ENCODE assay signal across 1 cellular context in the genomic region with DNA sequence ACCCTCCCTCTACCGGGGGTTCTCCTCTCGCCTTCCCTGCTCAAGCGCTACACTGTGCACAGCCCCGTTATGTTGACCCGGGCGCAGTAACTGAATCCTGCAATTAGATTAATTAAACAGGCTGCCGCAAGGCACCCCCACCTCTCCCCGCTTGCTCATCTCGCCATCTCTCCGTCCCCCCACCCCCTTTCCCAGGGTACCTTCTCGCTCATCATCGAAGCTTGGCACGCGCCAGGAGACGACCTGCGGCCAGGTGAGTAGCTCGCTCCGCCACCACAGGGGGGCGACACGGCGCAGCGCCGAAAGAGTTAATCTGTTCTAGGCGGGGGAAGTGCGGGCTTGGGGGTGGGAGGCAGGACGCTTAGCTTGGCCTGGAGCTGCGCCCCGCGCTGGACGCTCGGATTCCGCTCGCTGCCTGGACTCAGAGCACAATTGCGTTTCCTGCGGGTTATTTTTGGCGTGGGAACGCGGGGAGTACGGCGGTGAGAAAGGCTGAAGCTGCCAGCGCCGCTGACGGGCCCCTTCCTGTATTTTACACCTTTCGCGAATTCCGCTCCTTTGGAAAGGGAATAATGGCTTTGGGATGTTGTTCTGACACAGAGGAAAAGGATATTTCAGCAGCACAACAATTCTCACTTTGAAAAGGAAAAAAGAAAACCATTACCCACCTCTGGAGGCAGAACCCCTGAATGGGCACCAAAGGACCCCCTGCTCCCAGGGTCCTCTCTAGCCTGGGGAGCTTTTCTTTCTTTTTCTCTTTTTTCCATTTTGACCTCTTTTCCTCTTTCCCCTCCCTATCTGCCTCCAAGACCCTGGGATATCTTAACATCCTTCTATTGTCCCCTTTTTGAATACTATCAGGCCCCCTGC.
TF ChIP-seq lines count a peak whose summit lies in the region.

No MANE protein-coding gene starts in this region.

TF ChIP-seq in GM12878, 131 proteins besides CTCF, POLR2A, EP300 and RAD21:
- TF ChIP-seq GABPA (IDR thresholded peaks at IDR 0.05; ENCODE audit: low read depth), result no peak
- TF ChIP-seq HCFC1 (IDR thresholded peaks at IDR 0.05; ENCODE audit: low read length), result no peak
- peak; percentile 57; the same call in 1 of the 2 replicates for TF ChIP-seq YY1 (IDR thresholded peaks at IDR 0.05; ENCODE audit: low read depth, low read length)
- TF ChIP-seq JUNB (IDR thresholded peaks at IDR 0.05), result no peak
- 0 out of 2 replicates have a peak, but pooled peaks have one; percentile 27 for TF ChIP-seq DPF2 (IDR thresholded peaks at IDR 0.05)
- TF ChIP-seq NBN (IDR thresholded peaks at IDR 0.05), result peak; percentile 54; the same call in 1 of the 2 replicates
- TF ChIP-seq, protein P1, sequence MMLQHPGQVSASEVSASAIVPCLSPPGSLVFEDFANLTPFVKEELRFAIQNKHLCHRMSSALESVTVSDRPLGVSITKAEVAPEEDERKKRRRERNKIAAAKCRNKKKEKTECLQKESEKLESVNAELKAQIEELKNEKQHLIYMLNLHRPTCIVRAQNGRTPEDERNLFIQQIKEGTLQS (IDR thresholded peaks at IDR 0.05; ENCODE audit: borderline replicate concordance, extremely low read depth, low read depth, low read length), result 0 out of 2 replicates have a peak, but pooled peaks have one; percentile 3
- TF ChIP-seq BHLHE40 (IDR thresholded peaks at IDR 0.05; ENCODE audit: borderline replicate concordance in 1 of 2, low read depth in 2 of 2, low read length in 1 of 2), result peak; percentile 52 to 79; a peak in 3 of 4 replicates
- TF ChIP-seq, protein P2, sequence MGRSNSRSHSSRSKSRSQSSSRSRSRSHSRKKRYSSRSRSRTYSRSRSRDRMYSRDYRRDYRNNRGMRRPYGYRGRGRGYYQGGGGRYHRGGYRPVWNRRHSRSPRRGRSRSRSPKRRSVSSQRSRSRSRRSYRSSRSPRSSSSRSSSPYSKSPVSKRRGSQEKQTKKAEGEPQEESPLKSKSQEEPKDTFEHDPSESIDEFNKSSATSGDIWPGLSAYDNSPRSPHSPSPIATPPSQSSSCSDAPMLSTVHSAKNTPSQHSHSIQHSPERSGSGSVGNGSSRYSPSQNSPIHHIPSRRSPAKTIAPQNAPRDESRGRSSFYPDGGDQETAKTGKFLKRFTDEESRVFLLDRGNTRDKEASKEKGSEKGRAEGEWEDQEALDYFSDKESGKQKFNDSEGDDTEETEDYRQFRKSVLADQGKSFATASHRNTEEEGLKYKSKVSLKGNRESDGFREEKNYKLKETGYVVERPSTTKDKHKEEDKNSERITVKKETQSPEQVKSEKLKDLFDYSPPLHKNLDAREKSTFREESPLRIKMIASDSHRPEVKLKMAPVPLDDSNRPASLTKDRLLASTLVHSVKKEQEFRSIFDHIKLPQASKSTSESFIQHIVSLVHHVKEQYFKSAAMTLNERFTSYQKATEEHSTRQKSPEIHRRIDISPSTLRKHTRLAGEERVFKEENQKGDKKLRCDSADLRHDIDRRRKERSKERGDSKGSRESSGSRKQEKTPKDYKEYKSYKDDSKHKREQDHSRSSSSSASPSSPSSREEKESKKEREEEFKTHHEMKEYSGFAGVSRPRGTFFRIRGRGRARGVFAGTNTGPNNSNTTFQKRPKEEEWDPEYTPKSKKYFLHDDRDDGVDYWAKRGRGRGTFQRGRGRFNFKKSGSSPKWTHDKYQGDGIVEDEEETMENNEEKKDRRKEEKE (IDR thresholded peaks at IDR 0.05), result no peak
- 0 out of 2 replicates have a peak, but pooled peaks have one; percentile 11 for TF ChIP-seq SPI1 (IDR thresholded peaks at IDR 0.05; ENCODE audit: borderline replicate concordance, insufficient read depth, low read depth, low read length)
- TF ChIP-seq SMC3 (IDR thresholded peaks at IDR 0.05; ENCODE audit: borderline replicate concordance, low read length), result peak; percentile 45; the same call in 1 of the 2 replicates
- TF ChIP-seq GATAD2B (conservative IDR thresholded peaks at IDR 0.05; ENCODE audit: low read depth), result 0 out of 2 replicates have a peak, but pooled peaks have one; percentile 66
- TF ChIP-seq, protein P3, sequence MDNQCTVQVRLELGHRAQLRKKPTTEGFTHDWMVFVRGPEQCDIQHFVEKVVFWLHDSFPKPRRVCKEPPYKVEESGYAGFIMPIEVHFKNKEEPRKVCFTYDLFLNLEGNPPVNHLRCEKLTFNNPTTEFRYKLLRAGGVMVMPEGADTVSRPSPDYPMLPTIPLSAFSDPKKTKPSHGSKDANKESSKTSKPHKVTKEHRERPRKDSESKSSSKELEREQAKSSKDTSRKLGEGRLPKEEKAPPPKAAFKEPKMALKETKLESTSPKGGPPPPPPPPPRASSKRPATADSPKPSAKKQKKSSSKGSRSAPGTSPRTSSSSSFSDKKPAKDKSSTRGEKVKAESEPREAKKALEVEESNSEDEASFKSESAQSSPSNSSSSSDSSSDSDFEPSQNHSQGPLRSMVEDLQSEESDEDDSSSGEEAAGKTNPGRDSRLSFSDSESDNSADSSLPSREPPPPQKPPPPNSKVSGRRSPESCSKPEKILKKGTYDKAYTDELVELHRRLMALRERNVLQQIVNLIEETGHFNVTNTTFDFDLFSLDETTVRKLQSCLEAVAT (IDR thresholded peaks at IDR 0.05), result no peak; the same call in 1 of the 2 replicates
- TF ChIP-seq IKZF1 (conservative IDR thresholded peaks at IDR 0.05), result peak; percentile 35; the same call in 1 of the 2 replicates
- peak; percentile 30 for TF ChIP-seq MEF2B (IDR thresholded peaks at IDR 0.05; ENCODE audit: partially characterized antibody, poor library complexity, severe bottlenecking)
- TF ChIP-seq EED (IDR thresholded peaks at IDR 0.05; ENCODE audit: low read depth), result 0 out of 2 replicates have a peak, but pooled peaks have one; percentile 21
- TF ChIP-seq, protein P4, sequence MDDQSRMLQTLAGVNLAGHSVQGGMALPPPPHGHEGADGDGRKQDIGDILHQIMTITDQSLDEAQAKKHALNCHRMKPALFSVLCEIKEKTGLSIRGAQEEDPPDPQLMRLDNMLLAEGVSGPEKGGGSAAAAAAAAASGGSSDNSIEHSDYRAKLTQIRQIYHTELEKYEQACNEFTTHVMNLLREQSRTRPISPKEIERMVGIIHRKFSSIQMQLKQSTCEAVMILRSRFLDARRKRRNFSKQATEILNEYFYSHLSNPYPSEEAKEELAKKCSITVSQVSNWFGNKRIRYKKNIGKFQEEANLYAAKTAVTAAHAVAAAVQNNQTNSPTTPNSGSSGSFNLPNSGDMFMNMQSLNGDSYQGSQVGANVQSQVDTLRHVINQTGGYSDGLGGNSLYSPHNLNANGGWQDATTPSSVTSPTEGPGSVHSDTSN (IDR thresholded peaks at IDR 0.05; ENCODE audit: insufficient replicate concordance, low read depth, low read length), result no peak
- TF ChIP-seq, protein P5, sequence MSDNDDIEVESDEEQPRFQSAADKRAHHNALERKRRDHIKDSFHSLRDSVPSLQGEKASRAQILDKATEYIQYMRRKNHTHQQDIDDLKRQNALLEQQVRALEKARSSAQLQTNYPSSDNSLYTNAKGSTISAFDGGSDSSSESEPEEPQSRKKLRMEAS (IDR thresholded peaks at IDR 0.05; ENCODE audit: low read depth, low read length), result 0 out of 2 replicates have a peak, but pooled peaks have one; percentile 21
- TF ChIP-seq IKZF2 (IDR thresholded peaks at IDR 0.05), result 0 out of 4 replicates have a peak, but pooled peaks of 1 of the 2 experiments have one; percentile 34
- TF ChIP-seq, protein P6, sequence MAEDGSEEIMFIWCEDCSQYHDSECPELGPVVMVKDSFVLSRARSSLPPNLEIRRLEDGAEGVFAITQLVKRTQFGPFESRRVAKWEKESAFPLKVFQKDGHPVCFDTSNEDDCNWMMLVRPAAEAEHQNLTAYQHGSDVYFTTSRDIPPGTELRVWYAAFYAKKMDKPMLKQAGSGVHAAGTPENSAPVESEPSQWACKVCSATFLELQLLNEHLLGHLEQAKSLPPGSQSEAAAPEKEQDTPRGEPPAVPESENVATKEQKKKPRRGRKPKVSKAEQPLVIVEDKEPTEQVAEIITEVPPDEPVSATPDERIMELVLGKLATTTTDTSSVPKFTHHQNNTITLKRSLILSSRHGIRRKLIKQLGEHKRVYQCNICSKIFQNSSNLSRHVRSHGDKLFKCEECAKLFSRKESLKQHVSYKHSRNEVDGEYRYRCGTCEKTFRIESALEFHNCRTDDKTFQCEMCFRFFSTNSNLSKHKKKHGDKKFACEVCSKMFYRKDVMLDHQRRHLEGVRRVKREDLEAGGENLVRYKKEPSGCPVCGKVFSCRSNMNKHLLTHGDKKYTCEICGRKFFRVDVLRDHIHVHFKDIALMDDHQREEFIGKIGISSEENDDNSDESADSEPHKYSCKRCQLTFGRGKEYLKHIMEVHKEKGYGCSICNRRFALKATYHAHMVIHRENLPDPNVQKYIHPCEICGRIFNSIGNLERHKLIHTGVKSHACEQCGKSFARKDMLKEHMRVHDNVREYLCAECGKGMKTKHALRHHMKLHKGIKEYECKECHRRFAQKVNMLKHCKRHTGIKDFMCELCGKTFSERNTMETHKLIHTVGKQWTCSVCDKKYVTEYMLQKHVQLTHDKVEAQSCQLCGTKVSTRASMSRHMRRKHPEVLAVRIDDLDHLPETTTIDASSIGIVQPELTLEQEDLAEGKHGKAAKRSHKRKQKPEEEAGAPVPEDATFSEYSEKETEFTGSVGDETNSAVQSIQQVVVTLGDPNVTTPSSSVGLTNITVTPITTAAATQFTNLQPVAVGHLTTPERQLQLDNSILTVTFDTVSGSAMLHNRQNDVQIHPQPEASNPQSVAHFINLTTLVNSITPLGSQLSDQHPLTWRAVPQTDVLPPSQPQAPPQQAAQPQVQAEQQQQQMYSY (CRISPR knock-in tag; IDR thresholded peaks at IDR 0.05), result no peak
- TF ChIP-seq POU2F2 (IDR thresholded peaks at IDR 0.05; ENCODE audit: borderline replicate concordance, low read depth, low read length), result no peak
- TF ChIP-seq, protein P7, sequence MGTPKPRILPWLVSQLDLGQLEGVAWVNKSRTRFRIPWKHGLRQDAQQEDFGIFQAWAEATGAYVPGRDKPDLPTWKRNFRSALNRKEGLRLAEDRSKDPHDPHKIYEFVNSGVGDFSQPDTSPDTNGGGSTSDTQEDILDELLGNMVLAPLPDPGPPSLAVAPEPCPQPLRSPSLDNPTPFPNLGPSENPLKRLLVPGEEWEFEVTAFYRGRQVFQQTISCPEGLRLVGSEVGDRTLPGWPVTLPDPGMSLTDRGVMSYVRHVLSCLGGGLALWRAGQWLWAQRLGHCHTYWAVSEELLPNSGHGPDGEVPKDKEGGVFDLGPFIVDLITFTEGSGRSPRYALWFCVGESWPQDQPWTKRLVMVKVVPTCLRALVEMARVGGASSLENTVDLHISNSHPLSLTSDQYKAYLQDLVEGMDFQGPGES (IDR thresholded peaks at IDR 0.05), result no peak
